ENCODE assay signal across 8 cellular contexts in genomic region chr3:136752046-136752326, GRCh38. TPM values are rescaled to one million over a fixed set of nuclear protein-coding genes. Genes with fewer than 3 reads are reported as not detected.
DNase-seq lines count a peak whose midpoint lies in the region; ATAC-seq and TF ChIP-seq lines count a peak whose summit lies in the region.

No MANE protein-coding gene starts in this region.

- peak; percentile 65 for TF ChIP-seq POLR2A in GM15510 (IDR thresholded peaks at IDR 0.05; ENCODE audit: borderline replicate concordance, extremely low read depth, insufficient read length)

- ATAC-seq in HG03025 (IDR thresholded peaks at IDR 0.05; ENCODE audit: low FRiP score, unreplicated experiment) (peak; percentile 20), RWPE2 (ENCODE audit: low read depth) (peak; percentile 26)

- no peaks in the 10 kb centered on the region for H3K9me3 ChIP-seq in RWPE2 (ENCODE audit: severe bottlenecking)
- no peaks in the 10 kb centered on the region for H3K9me3 ChIP-seq in neural progenitor cell (ENCODE audit: low read depth)

- peaks cover 2% of the 10 kb centered on the region for H3K9me3 Mint-ChIP-seq in neural progenitor cell

- peaks cover 55% of the 10 kb centered on the region for H3K79me2 ChIP-seq in neural progenitor cell (ENCODE audit: low read depth)

- no peaks in the 10 kb centered on the region for H3K36me3 ChIP-seq in RWPE2 (ENCODE audit: low read depth)
- no peaks in the 10 kb centered on the region for H3K36me3 ChIP-seq in neural progenitor cell

- H3K4me1 ChIP-seq in RWPE2 (ENCODE audit: insufficient read depth, poor library complexity, severe bottlenecking), result peaks cover 6% of the 10 kb centered on the region
- peaks cover 40% of the 10 kb centered on the region for H3K4me1 ChIP-seq in neural progenitor cell

- H3K27me3 Mint-ChIP-seq in neural progenitor cell (ENCODE audit: insufficient read depth, low read depth), result peaks cover 8% of the 10 kb centered on the region

- H3K4me2 ChIP-seq in neural progenitor cell, result peak overlapping the region; percentile 82

- H3K27ac ChIP-seq in RWPE2 (ENCODE audit: poor library complexity, severe bottlenecking) (peak overlapping the region; percentile 85), neural progenitor cell (peak overlapping the region; percentile 99)

- TF ChIP-seq CTCF in AG10803 (conservative IDR thresholded peaks at IDR 0.05; ENCODE audit: low read length) (no peak), RWPE2 (IDR thresholded peaks at IDR 0.05; ENCODE audit: poor library complexity, severe bottlenecking) (no peak), epithelial cell of proximal tubule (conservative IDR thresholded peaks at IDR 0.05; ENCODE audit: low read depth, low read length) (no peak), neural progenitor cell (IDR thresholded peaks at IDR 0.05) (no peak)

- peaks cover 12% of the 10 kb centered on the region for H3K36me3 Mint-ChIP-seq in neural progenitor cell

- no peaks in the 10 kb centered on the region for H4K20me1 ChIP-seq in neural progenitor cell (ENCODE audit: low read depth)

- peak overlapping the region; percentile 95 for H3K27ac Mint-ChIP-seq in neural progenitor cell

- DNase-seq in AG10803 (ENCODE audit: low read depth), result no peak
- no peak for DNase-seq in RWPE2 (ENCODE audit: low spot score)
- DNase-seq in epithelial cell of proximal tubule (ENCODE audit: low read depth), result no peak
- DNase-seq in neural progenitor cell (ENCODE audit: low spot score), result peak; percentile 91
- no peak for DNase-seq in EL
- DNase-seq in stimulated activated CD8-positive, alpha-beta memory T cell treated with anti-CD3 and anti-CD28 coated beads, Interleukin-4, amount 100 ng/mL, for 48 hours, result no peak

- peaks cover 43% of the 10 kb centered on the region for H3K4me1 Mint-ChIP-seq in neural progenitor cell

- H3K9ac ChIP-seq in neural progenitor cell, result peak overlapping the region; percentile 81

- H3K27me3 ChIP-seq in RWPE2 (ENCODE audit: insufficient read depth, poor library complexity, severe bottlenecking) (no peaks in the 10 kb centered on the region), neural progenitor cell (no peaks in the 10 kb centered on the region)

- H3K4me3 Mint-ChIP-seq in neural progenitor cell, result peak overlapping the region; percentile 81

- peak overlapping the region; percentile 74 for H3K4me3 ChIP-seq in AG10803 (ENCODE audit: low read length)
- peak overlapping the region; percentile 87 for H3K4me3 ChIP-seq in RWPE2 (ENCODE audit: severe bottlenecking)
- peak overlapping the region; percentile 71 for H3K4me3 ChIP-seq in epithelial cell of proximal tubule (ENCODE audit: low read depth, low read length)
- peak overlapping the region; percentile 77 for H3K4me3 ChIP-seq in neural progenitor cell

- no peak overlapping the region for H2AFZ ChIP-seq in neural progenitor cell (replicated peaks)

- H3F3A ChIP-seq in neural progenitor cell (ENCODE audit: low read depth), result peaks cover 38% of the 10 kb centered on the region

RNA-seq across cellular contexts. Expression of gene STAG1, which starts 0.2 kb away (rescaled TPM):
- total RNA-seq in epithelial cell of proximal tubule (16.3 and 18.4 TPM in 2 replicates), neural progenitor cell (ENCODE audit: low replicate concordance) (23.8 and 38.3 TPM in 2 replicates)
